In the genomic region with DNA sequence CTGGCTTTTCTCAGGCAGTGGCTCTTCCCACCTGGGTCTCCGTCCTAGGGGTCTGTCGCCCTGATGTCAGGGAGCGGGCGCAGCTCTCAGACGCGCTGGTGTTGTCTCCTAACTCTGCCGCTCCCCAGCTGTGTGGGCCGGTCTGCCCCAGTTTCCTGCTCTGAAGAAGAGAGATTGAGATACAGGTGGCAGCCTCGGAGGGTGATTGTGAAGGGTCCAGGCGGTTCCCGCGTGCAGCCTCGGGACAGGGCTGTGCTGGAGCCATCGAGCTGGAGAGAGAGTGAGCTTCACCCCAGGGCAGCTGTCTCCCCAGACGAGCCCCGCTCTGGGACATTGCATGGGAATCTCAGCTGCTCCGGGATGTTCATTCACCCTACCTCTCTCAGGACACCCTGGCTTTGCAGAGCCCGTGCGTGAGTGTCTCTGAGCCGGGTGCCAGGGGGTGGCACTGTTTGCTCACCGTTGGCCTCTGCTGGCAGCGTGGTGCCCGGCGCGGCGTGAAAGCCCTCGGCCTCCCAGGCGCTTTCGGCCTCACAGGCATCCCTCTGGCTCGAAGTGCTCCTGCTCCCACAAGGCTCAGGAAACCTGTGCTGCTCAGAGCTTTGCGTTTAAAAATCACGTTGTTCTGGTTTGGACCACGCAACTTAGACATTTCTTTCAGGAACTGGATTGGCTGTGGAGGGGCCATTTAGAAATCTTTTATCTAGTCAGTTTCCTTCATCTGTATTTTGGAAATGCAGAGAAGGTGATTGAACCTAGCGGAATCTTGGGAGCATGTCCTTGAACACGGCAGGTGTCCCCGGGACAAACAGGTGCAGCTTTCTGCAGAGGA, we compare ENCODE assay signal across 1 cellular context.
TF ChIP-seq lines count a peak whose summit lies in the region.

No MANE protein-coding gene starts in this region.

TF ChIP-seq in WTC11, 78 proteins besides CTCF, POLR2A, EP300 and RAD21 (continued from another document):
- TF ChIP-seq, protein P1, sequence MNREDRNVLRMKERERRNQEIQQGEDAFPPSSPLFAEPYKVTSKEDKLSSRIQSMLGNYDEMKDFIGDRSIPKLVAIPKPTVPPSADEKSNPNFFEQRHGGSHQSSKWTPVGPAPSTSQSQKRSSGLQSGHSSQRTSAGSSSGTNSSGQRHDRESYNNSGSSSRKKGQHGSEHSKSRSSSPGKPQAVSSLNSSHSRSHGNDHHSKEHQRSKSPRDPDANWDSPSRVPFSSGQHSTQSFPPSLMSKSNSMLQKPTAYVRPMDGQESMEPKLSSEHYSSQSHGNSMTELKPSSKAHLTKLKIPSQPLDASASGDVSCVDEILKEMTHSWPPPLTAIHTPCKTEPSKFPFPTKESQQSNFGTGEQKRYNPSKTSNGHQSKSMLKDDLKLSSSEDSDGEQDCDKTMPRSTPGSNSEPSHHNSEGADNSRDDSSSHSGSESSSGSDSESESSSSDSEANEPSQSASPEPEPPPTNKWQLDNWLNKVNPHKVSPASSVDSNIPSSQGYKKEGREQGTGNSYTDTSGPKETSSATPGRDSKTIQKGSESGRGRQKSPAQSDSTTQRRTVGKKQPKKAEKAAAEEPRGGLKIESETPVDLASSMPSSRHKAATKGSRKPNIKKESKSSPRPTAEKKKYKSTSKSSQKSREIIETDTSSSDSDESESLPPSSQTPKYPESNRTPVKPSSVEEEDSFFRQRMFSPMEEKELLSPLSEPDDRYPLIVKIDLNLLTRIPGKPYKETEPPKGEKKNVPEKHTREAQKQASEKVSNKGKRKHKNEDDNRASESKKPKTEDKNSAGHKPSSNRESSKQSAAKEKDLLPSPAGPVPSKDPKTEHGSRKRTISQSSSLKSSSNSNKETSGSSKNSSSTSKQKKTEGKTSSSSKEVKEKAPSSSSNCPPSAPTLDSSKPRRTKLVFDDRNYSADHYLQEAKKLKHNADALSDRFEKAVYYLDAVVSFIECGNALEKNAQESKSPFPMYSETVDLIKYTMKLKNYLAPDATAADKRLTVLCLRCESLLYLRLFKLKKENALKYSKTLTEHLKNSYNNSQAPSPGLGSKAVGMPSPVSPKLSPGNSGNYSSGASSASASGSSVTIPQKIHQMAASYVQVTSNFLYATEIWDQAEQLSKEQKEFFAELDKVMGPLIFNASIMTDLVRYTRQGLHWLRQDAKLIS (CRISPR knock-in tag; IDR thresholded peaks at IDR 0.05; ENCODE audit: borderline replicate concordance): no peak
- TF ChIP-seq, protein P2, sequence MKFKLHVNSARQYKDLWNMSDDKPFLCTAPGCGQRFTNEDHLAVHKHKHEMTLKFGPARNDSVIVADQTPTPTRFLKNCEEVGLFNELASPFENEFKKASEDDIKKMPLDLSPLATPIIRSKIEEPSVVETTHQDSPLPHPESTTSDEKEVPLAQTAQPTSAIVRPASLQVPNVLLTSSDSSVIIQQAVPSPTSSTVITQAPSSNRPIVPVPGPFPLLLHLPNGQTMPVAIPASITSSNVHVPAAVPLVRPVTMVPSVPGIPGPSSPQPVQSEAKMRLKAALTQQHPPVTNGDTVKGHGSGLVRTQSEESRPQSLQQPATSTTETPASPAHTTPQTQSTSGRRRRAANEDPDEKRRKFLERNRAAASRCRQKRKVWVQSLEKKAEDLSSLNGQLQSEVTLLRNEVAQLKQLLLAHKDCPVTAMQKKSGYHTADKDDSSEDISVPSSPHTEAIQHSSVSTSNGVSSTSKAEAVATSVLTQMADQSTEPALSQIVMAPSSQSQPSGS (CRISPR knock-in tag; IDR thresholded peaks at IDR 0.05; ENCODE audit: borderline replicate concordance, low read depth): no peak
- TF ChIP-seq, protein P3, sequence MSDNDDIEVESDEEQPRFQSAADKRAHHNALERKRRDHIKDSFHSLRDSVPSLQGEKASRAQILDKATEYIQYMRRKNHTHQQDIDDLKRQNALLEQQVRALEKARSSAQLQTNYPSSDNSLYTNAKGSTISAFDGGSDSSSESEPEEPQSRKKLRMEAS (CRISPR knock-in tag; IDR thresholded peaks at IDR 0.05): peak; percentile 35; the same call in 1 of the 2 replicates
- TF ChIP-seq FOXP1 (CRISPR knock-in tag; IDR thresholded peaks at IDR 0.05; ENCODE audit: borderline replicate concordance) (peak; percentile 52; the same call in 1 of the 2 replicates), NR1H2 (CRISPR knock-in tag; IDR thresholded peaks at IDR 0.05) (no peak), NFATC4 (CRISPR knock-in tag; IDR thresholded peaks at IDR 0.05) (no peak), NFE2L1 (CRISPR knock-in tag; IDR thresholded peaks at IDR 0.05) (no peak), CREB1 (CRISPR knock-in tag; IDR thresholded peaks at IDR 0.05) (no peak), GABPB1 (CRISPR knock-in tag; IDR thresholded peaks at IDR 0.05) (no peak)
- TF ChIP-seq, protein P4, sequence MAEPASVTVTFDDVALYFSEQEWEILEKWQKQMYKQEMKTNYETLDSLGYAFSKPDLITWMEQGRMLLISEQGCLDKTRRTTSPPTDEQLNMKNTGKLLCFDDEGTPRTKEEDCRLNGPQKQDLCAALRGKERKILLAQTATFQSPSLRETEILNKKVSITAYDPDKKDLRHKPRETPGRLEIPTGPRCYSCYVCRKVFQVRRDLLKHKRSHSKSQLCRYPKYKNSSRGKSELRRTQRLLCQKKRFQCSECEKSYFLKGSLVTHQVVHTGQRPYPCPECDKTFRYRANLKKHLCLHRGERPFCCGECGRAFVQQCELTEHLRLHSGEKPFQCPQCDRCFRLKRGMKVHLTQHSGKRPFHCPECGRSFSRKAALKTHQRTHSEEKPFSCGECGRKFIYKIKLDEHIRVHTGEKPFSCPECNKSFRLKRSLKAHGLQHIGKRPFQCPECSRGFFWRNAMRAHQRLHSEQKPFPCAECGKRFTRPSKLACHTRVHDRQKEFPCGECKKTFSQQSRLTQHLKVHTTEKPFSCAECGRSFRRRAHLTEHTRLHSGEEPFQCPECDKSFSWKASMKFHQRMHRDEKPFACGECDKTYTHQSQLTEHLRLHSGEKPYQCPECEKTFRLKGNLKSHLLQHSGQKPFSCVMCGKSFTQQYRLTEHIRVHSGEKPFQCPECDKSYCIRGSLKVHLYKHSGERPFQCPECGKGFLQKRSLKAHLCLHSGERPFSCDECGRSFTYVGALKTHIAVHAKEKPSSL (CRISPR knock-in tag; conservative IDR thresholded peaks at IDR 0.05): no peak
